ENCODE assay signal across 9 cellular contexts in the genomic region with DNA sequence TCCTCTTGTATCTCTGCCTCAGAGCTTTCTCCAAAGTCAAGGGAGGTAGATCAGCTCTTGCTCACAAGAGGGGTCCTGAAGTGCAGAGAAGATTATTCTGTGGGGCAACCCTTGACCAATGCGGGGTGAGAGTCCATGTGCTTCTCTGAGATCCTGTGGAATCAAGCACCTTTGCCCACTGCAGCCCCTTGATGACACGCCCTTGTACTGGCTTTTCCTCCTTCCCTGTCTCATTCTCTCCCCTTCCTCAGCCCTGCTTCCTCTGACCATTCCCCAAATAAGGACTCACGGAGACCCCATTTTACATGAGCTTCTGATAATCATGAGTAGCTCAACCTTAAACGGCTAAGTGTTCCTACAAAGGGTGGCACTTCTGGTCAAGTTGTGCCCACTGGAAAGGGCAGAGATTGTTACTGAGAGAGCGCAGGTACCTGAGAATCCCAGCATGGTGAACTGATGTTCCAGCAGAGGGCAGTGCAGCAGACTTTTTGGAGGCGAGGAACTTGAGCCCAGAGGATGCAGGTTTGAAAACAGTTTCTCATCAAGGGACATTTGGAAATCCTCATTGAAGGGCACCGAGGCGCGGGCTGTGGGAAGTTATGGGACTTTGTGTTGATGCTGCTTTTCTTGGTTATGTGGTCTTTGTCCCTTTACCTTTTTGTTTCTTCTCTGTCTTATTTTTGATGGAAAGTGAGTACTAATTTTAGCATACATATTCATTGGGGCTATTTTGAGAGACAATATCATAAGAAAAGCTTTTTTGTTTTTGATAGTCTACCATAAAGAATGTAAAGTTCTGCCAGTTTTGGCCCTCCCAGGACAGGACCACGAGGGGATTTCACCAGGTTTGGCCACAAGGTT.
A peak's percentile ranks its signal among the peaks of the same experiment; 100 is the strongest.
DNase-seq lines count a peak whose midpoint lies in the region; ATAC-seq and TF ChIP-seq lines count a peak whose summit lies in the region.
"Had no signal": no experiment of that assay in that cellular context is flagged by ENCODE, and none has a peak within 500 bp of the region (broad histone marks: within the 10 kb centered on the region; RNA-seq: fewer than 3 reads in every experiment).

No MANE protein-coding gene starts in this region.

- no peaks in the 10 kb centered on the region for H3K4me1 Mint-ChIP-seq in activated T-helper 1 cell treated with anti-CD3 and anti-CD28 coated beads, Interleukin-12 subunit alpha, Interleukin-12 subunit beta, Interleukin-2, Interleukin-4 antibody, amounts not matched to agents 30 ng/mL and 10 ng/mL and 1 ng/mL, durations not matched to agents 14 hours and 24 hours and 36 hours (ENCODE audit: low read depth)
- no peaks in the 10 kb centered on the region for H3K4me1 Mint-ChIP-seq in natural killer cell treated with Interleukin-12 subunit alpha and Interleukin-12 subunit beta and Interleukin-15 and Interleukin-18, amount 100 ng/mL, for 72 hours (ENCODE audit: low read depth in 2 of 2)

- H2AFZ ChIP-seq in ACC112 (ENCODE audit: low read length, unreplicated experiment) = peak overlapping the region; percentile 46

- H3K4me3 ChIP-seq in ACC112 (ENCODE audit: low read depth, low read length) (no peak overlapping the region), cardiac muscle cell (no peak overlapping the region), psoas muscle (no peak overlapping the region)
- H3K4me3 ChIP-seq: gastrocnemius medialis had no signal

- peak; percentile 66 for ATAC-seq in GM18498 (IDR thresholded peaks at IDR 0.05; ENCODE audit: unreplicated experiment)
- ATAC-seq in HG02981 (IDR thresholded peaks at IDR 0.05; ENCODE audit: unreplicated experiment) = peak; percentile 65
- no peak for ATAC-seq in psoas muscle
- ATAC-seq in natural killer cell treated with Interleukin-12 subunit alpha and Interleukin-12 subunit beta and Interleukin-15 and Interleukin-18, amount 100 ng/mL, for 72 hours = no peak
- ATAC-seq: gastrocnemius medialis had no signal

- intact Hi-C loops in activated T-helper 1 cell treated with anti-CD3 and anti-CD28 coated beads, Interleukin-12 subunit alpha, Interleukin-12 subunit beta, Interleukin-2, Interleukin-4 antibody, amounts not matched to agents 30 ng/mL and 10 ng/mL and 1 ng/mL, durations not matched to agents 14 hours and 24 hours and 36 hours (cut with micrococcal nuclease) = loop anchor here (1.0 to 5.0 kb wide), 3 partner anchors 372 to 970 kb away; a partner anchor contains a TSS
- intact Hi-C loops in psoas muscle (cut with DNase I) = no loop called here

- DNase-seq in NCI-H526 treated with DMSO at 0.1 percent for 48 hours (lab: John Stamatoyannopoulos, UW) = peak; percentile 11
- peak; percentile 2 for DNase-seq in activated T-helper 1 cell treated with anti-CD3 and anti-CD28 coated beads, Interleukin-12 subunit alpha, Interleukin-12 subunit beta, Interleukin-2, Interleukin-4 antibody, amounts not matched to agents 30 ng/mL and 10 ng/mL and 1 ng/mL, durations not matched to agents 14 hours and 24 hours and 36 hours (ENCODE audit: low spot score)
- peak; percentile 70 to 82 for DNase-seq in cardiac muscle cell (ENCODE audit: low read depth in 1 of 2, low spot score in 1 of 2)
- peak; percentile 13 to 51 for DNase-seq in psoas muscle
- DNase-seq in natural killer cell treated with Interleukin-12 subunit alpha and Interleukin-12 subunit beta and Interleukin-15 and Interleukin-18, amount 100 ng/mL, for 72 hours (ENCODE audit: low spot score) = no peak

- no peaks in the 10 kb centered on the region for H3K9me3 Mint-ChIP-seq in activated T-helper 1 cell treated with anti-CD3 and anti-CD28 coated beads, Interleukin-12 subunit alpha, Interleukin-12 subunit beta, Interleukin-2, Interleukin-4 antibody, amounts not matched to agents 30 ng/mL and 10 ng/mL and 1 ng/mL, durations not matched to agents 14 hours and 24 hours and 36 hours
- H3K9me3 Mint-ChIP-seq in natural killer cell treated with Interleukin-12 subunit alpha and Interleukin-12 subunit beta and Interleukin-15 and Interleukin-18, amount 100 ng/mL, for 72 hours = no peaks in the 10 kb centered on the region

- H3K27ac Mint-ChIP-seq in activated T-helper 1 cell treated with anti-CD3 and anti-CD28 coated beads, Interleukin-12 subunit alpha, Interleukin-12 subunit beta, Interleukin-2, Interleukin-4 antibody, amounts not matched to agents 30 ng/mL and 10 ng/mL and 1 ng/mL, durations not matched to agents 14 hours and 24 hours and 36 hours = no peak overlapping the region
- H3K27ac Mint-ChIP-seq in natural killer cell treated with Interleukin-12 subunit alpha and Interleukin-12 subunit beta and Interleukin-15 and Interleukin-18, amount 100 ng/mL, for 72 hours = no peak overlapping the region

- peaks cover 4% of the 10 kb centered on the region for H3K27me3 Mint-ChIP-seq in activated T-helper 1 cell treated with anti-CD3 and anti-CD28 coated beads, Interleukin-12 subunit alpha, Interleukin-12 subunit beta, Interleukin-2, Interleukin-4 antibody, amounts not matched to agents 30 ng/mL and 10 ng/mL and 1 ng/mL, durations not matched to agents 14 hours and 24 hours and 36 hours (ENCODE audit: insufficient read depth)
- no peaks in the 10 kb centered on the region for H3K27me3 Mint-ChIP-seq in natural killer cell treated with Interleukin-12 subunit alpha and Interleukin-12 subunit beta and Interleukin-15 and Interleukin-18, amount 100 ng/mL, for 72 hours

- H3K4me1 ChIP-seq in ACC112 (ENCODE audit: control insufficient read depth, insufficient read depth, low read length, unreplicated experiment) (no peaks in the 10 kb centered on the region), cardiac muscle cell (ENCODE audit: low read depth) (no peaks in the 10 kb centered on the region), psoas muscle (no peaks in the 10 kb centered on the region)
- H3K4me1 ChIP-seq: gastrocnemius medialis had no signal

- peak; percentile 78 for TF ChIP-seq CTCF in cardiac muscle cell (IDR thresholded peaks at IDR 0.05; ENCODE audit: low read depth, low read length)
- peak; percentile 24 for TF ChIP-seq CTCF in psoas muscle (IDR thresholded peaks at IDR 0.05)

- H3K9me3 ChIP-seq in cardiac muscle cell (ENCODE audit: low read depth) (no peaks in the 10 kb centered on the region), psoas muscle (no peaks in the 10 kb centered on the region)
- H3K9me3 ChIP-seq: gastrocnemius medialis had no signal

- H3K36me3 ChIP-seq in ACC112 (ENCODE audit: insufficient read depth, low read length) (no peaks in the 10 kb centered on the region), cardiac muscle cell (no peaks in the 10 kb centered on the region), psoas muscle (ENCODE audit: insufficient read depth in 1 of 2, low read depth in 1 of 2) (no peaks in the 10 kb centered on the region)
- H3K36me3 ChIP-seq: gastrocnemius medialis had no signal

- H3K4me3 Mint-ChIP-seq in activated T-helper 1 cell treated with anti-CD3 and anti-CD28 coated beads, Interleukin-12 subunit alpha, Interleukin-12 subunit beta, Interleukin-2, Interleukin-4 antibody, amounts not matched to agents 30 ng/mL and 10 ng/mL and 1 ng/mL, durations not matched to agents 14 hours and 24 hours and 36 hours = no peak overlapping the region
- no peak overlapping the region for H3K4me3 Mint-ChIP-seq in natural killer cell treated with Interleukin-12 subunit alpha and Interleukin-12 subunit beta and Interleukin-15 and Interleukin-18, amount 100 ng/mL, for 72 hours

- WGBS in psoas muscle, 3 donors = 23 to 30% (median 29%) methylated on average over 10 of the region's 10 CpGs

- no peaks in the 10 kb centered on the region for H3K27me3 ChIP-seq in ACC112 (ENCODE audit: insufficient read depth, low read length)
- H3K27me3 ChIP-seq in cardiac muscle cell = no peaks in the 10 kb centered on the region
- no peaks in the 10 kb centered on the region for H3K27me3 ChIP-seq in psoas muscle (ENCODE audit: insufficient read depth in 3 of 3, low read length in 2 of 3)
- H3K27me3 ChIP-seq: gastrocnemius medialis had no signal

- no peaks in the 10 kb centered on the region for H3K36me3 Mint-ChIP-seq in activated T-helper 1 cell treated with anti-CD3 and anti-CD28 coated beads, Interleukin-12 subunit alpha, Interleukin-12 subunit beta, Interleukin-2, Interleukin-4 antibody, amounts not matched to agents 30 ng/mL and 10 ng/mL and 1 ng/mL, durations not matched to agents 14 hours and 24 hours and 36 hours (ENCODE audit: low read depth)
- H3K36me3 Mint-ChIP-seq in natural killer cell treated with Interleukin-12 subunit alpha and Interleukin-12 subunit beta and Interleukin-15 and Interleukin-18, amount 100 ng/mL, for 72 hours = no peaks in the 10 kb centered on the region

- no peaks in the 10 kb centered on the region for H3K79me2 ChIP-seq in ACC112 (ENCODE audit: control insufficient read depth, insufficient read depth, low read length, unreplicated experiment)

- H3K27ac ChIP-seq in ACC112 (ENCODE audit: low read depth, low read length) (no peak overlapping the region), cardiac muscle cell (no peak overlapping the region), psoas muscle (no peak overlapping the region)
- H3K27ac ChIP-seq: gastrocnemius medialis had no signal

Comparison
In these comparisons a context has a peak if more than half of its experiments do, and no peak if none do; other contexts are left out.
1. ATAC-seq: peak in GM18498 (single experiment) and HG02981 (single experiment); none in psoas muscle (0 of 4) and natural killer cell treated with Interleukin-12 subunit alpha and Interleukin-12 subunit beta and Interleukin-15 and Interleukin-18, amount 100 ng/mL, for 72 hours (0 of 2).